8 cellular contexts compared by ENCODE assay signal in genomic region chr3:32420138-32420981, GRCh38. TPM values are rescaled to one million over a fixed set of nuclear protein-coding genes. Genes with fewer than 3 reads are reported as not detected.
DNase-seq lines count a peak whose midpoint lies in the region; ATAC-seq and TF ChIP-seq lines count a peak whose summit lies in the region.

No MANE protein-coding gene starts in this region.

- no peaks in the 10 kb centered on the region for H3K9me3 ChIP-seq in esophagus muscularis mucosa
- no peaks in the 10 kb centered on the region for H3K9me3 ChIP-seq in trophoblast cell (ENCODE audit: insufficient read depth, low read depth, low read length)

- peaks cover 7% of the 10 kb centered on the region for H3K79me2 ChIP-seq in trophoblast cell (ENCODE audit: control insufficient read depth, insufficient read depth, low read length, poor library complexity)

- H4K12ac ChIP-seq in trophoblast cell (ENCODE audit: low read depth, low read length), result peak overlapping the region; percentile 27

- H3K18ac ChIP-seq in trophoblast cell (ENCODE audit: low read length), result peak overlapping the region; percentile 55

- H3K4ac ChIP-seq in trophoblast cell (ENCODE audit: low read depth, low read length), result no peak overlapping the region

- intact Hi-C loops in esophagus muscularis mucosa (cut with DNase I), result no loop called here

- DNase-seq in COLO829 (ENCODE audit: low spot score), result peak; percentile 93
- peak; percentile 97 for DNase-seq in SW480 (ENCODE audit: low spot score)
- DNase-seq in esophagus muscularis mucosa (ENCODE audit: extremely low spot score), result no peak
- peak; percentile 53 to 76 for DNase-seq in trophoblast cell
- DNase-seq in dedifferentiated amniotic fluid mesenchymal stem cell (ENCODE audit: extremely low spot score), result no peak
- DNase-seq in NCI-H187 (lab: John Stamatoyannopoulos, UW), result no peak

- H3K4me3 ChIP-seq in esophagus muscularis mucosa (no peak overlapping the region), trophoblast cell (ENCODE audit: low read depth, low read length) (no peak overlapping the region)

- H2AK5ac ChIP-seq in trophoblast cell (ENCODE audit: low read length), result peak overlapping the region; percentile 32

- H3K9ac ChIP-seq in trophoblast cell (ENCODE audit: low read length), result no peak overlapping the region

- H2AFZ ChIP-seq in trophoblast cell (ENCODE audit: insufficient read depth, low read length, poor library complexity), result peak overlapping the region; percentile 48

- WGBS in esophagus muscularis mucosa, result 70% methylated on average over 12 of the region's 12 CpGs
- no CpG with 5 or more reads among the region's 12 CpGs for WGBS in trophoblast cell (ENCODE audit: extremely low coverage, insufficient coverage, insufficient read length)

- H2BK5ac ChIP-seq in trophoblast cell (ENCODE audit: low read depth, low read length, poor library complexity), result peak overlapping the region; percentile 77

- peak overlapping the region; percentile 23 for H2BK120ac ChIP-seq in trophoblast cell (ENCODE audit: insufficient read depth, low read length, poor library complexity)

- peaks cover 10% of the 10 kb centered on the region for H3K79me1 ChIP-seq in trophoblast cell (ENCODE audit: low read length)

- TF ChIP-seq POLR2A in esophagus muscularis mucosa (IDR thresholded peaks at IDR 0.05; ENCODE audit: low read depth), result no peak

- H3K4me1 ChIP-seq in esophagus muscularis mucosa, result peaks cover 35 to 42% (median 39%) of the 10 kb centered on the region in 4 donors
- peaks cover 23 to 26% of the 10 kb centered on the region in 2 experiments for H3K4me1 ChIP-seq in trophoblast cell (ENCODE audit: control insufficient read depth in 1 of 2, insufficient read depth in 2 of 2, low read length in 2 of 2)

- H3K27me3 ChIP-seq in esophagus muscularis mucosa (no peaks in the 10 kb centered on the region), trophoblast cell (ENCODE audit: insufficient read depth, low read length) (no peaks in the 10 kb centered on the region)

- TF ChIP-seq CTCF in esophagus muscularis mucosa (IDR thresholded peaks at IDR 0.05), result no peak

- H3K36me3 ChIP-seq in esophagus muscularis mucosa (no peaks in the 10 kb centered on the region), trophoblast cell (ENCODE audit: control insufficient read depth in 1 of 2, insufficient read depth in 2 of 2, low read length in 2 of 2) (no peaks in the 10 kb centered on the region)

- H3K23ac ChIP-seq in trophoblast cell (ENCODE audit: low read length), result no peak overlapping the region

- peak overlapping the region; percentile 56 for H2BK12ac ChIP-seq in trophoblast cell (ENCODE audit: low read length)

- no peak for TF ChIP-seq EP300 in esophagus muscularis mucosa (IDR thresholded peaks at IDR 0.05)

- peak overlapping the region; percentile 7 for H3K4me2 ChIP-seq in trophoblast cell (ENCODE audit: low read length)

- H4K8ac ChIP-seq in trophoblast cell (ENCODE audit: low read depth, low read length), result peak overlapping the region; percentile 49

- H3K14ac ChIP-seq in trophoblast cell (ENCODE audit: low read length), result peak overlapping the region; percentile 67

- peak overlapping the region; percentile 80 for H4K91ac ChIP-seq in trophoblast cell (ENCODE audit: low read depth, low read length)

- peak overlapping the region; percentile 58 to 75 (median 68) for H3K27ac ChIP-seq in esophagus muscularis mucosa (replicated peaks in 1 of 4)
- H3K27ac ChIP-seq in trophoblast cell (ENCODE audit: low read depth, low read length), result peak overlapping the region; percentile 86

- ATAC-seq in GM19035 (IDR thresholded peaks at IDR 0.05; ENCODE audit: unreplicated experiment) (peak; percentile 74), HG03139 (IDR thresholded peaks at IDR 0.05; ENCODE audit: unreplicated experiment) (peak; percentile 55)

RNA-seq across cellular contexts. Expression of gene CMTM7, which starts 28.7 kb away (rescaled TPM):
- total RNA-seq in esophagus muscularis mucosa, result 10 to 100 TPM in 1 of 4 donors, 1 to 10 TPM in 3; 8.2 to 10.8 (median 8.5) TPM
- 16.7 and 18.6 TPM in 2 replicates for polyA plus RNA-seq in trophoblast cell (2013)

Comparison
In these comparisons a context has a peak if more than half of its experiments do, and no peak if none do; other contexts are left out.
1. DNase-seq: peak in COLO829 (single experiment), SW480 (single experiment) and trophoblast cell (2 of 2); none in esophagus muscularis mucosa (single experiment), dedifferentiated amniotic fluid mesenchymal stem cell (single experiment) and NCI-H187 (0 of 2).